30 cellular contexts compared by ENCODE assay signal in the genomic region with DNA sequence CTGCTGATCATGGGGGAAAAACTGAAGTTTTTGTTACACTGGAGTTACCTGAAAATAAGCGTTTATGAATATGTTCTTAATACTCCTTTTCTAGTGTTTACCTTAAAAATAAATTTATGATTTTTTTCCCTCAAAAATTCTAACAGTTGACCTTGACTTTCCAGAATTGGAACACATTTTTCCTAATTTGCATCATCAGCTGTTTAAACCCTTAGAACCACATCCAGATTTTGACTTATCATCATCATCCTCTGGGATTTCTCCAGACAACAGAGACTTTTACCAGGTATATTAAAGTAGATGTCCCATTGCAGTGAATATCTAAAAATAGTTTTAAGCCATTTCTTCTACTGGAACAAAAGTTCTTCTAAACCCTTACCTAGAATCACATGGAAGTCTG.
"Had no signal": no experiment of that assay in that cellular context is flagged by ENCODE, and none has a peak within 500 bp of the region (broad histone marks: within the 10 kb centered on the region; RNA-seq: fewer than 3 reads in every experiment).

No MANE protein-coding gene starts in this region.

- H3K9me3 Mint-ChIP-seq: effector memory CD8-positive, alpha-beta T cell; natural killer cell treated with Interleukin-12 subunit alpha and Interleukin-12 subunit beta and Interleukin-15 and Interleukin-18, amount 100 ng/mL, for 72 hours; neural crest cell; stimulated activated naive CD8-positive, alpha-beta T cell treated with anti-CD3 and anti-CD28 coated beads, Interleukin-15, amount 100 ng/mL, for 72 hours had no signal

- H3K4me3 ChIP-seq: esophagus squamous epithelium, heart right ventricle, left lung, smooth muscle cell, suprapubic skin, transverse colon, upper lobe of right lung, uterus had no signal

- H3K27me3 ChIP-seq: esophagus squamous epithelium, heart right ventricle, left lung, suprapubic skin, transverse colon, upper lobe of right lung, uterus had no signal

- H3K27ac ChIP-seq: esophagus squamous epithelium, heart right ventricle, left lung, parathyroid adenoma, suprapubic skin, transverse colon, upper lobe of right lung, uterus had no signal

- H2AFZ ChIP-seq: parathyroid adenoma had no signal

- H3K36me3 ChIP-seq: uterus had no signal

- ATAC-seq: effector memory CD8-positive, alpha-beta T cell; heart right ventricle; left cardiac atrium; left lung; natural killer cell treated with Interleukin-12 subunit alpha and Interleukin-12 subunit beta and Interleukin-15 and Interleukin-18, amount 100 ng/mL, for 72 hours; sciatic nerve; stimulated activated naive CD8-positive, alpha-beta T cell treated with anti-CD3 and anti-CD28 coated beads, Interleukin-15, amount 100 ng/mL, for 72 hours; upper lobe of right lung had no signal

- H3K4me1 Mint-ChIP-seq: neural crest cell; stimulated activated naive CD8-positive, alpha-beta T cell treated with anti-CD3 and anti-CD28 coated beads, Interleukin-15, amount 100 ng/mL, for 72 hours had no signal

- H3K4me3 Mint-ChIP-seq: effector memory CD8-positive, alpha-beta T cell; natural killer cell treated with Interleukin-12 subunit alpha and Interleukin-12 subunit beta and Interleukin-15 and Interleukin-18, amount 100 ng/mL, for 72 hours; neural crest cell; stimulated activated naive CD8-positive, alpha-beta T cell treated with anti-CD3 and anti-CD28 coated beads, Interleukin-15, amount 100 ng/mL, for 72 hours had no signal

- H3K4me2 ChIP-seq: smooth muscle cell had no signal

- FAIRE-seq: endometrium, islet of Langerhans had no signal

- H3K27me3 Mint-ChIP-seq: effector memory CD8-positive, alpha-beta T cell; natural killer cell treated with Interleukin-12 subunit alpha and Interleukin-12 subunit beta and Interleukin-15 and Interleukin-18, amount 100 ng/mL, for 72 hours; progenitor cell of endocrine pancreas; stimulated activated naive CD8-positive, alpha-beta T cell treated with anti-CD3 and anti-CD28 coated beads, Interleukin-15, amount 100 ng/mL, for 72 hours had no signal

- H3K27ac Mint-ChIP-seq: natural killer cell treated with Interleukin-12 subunit alpha and Interleukin-12 subunit beta and Interleukin-15 and Interleukin-18, amount 100 ng/mL, for 72 hours; progenitor cell of endocrine pancreas; stimulated activated naive CD8-positive, alpha-beta T cell treated with anti-CD3 and anti-CD28 coated beads, Interleukin-15, amount 100 ng/mL, for 72 hours had no signal

- H3K9ac ChIP-seq: parathyroid adenoma had no signal

- H3K9me3 ChIP-seq: esophagus squamous epithelium, heart right ventricle, left lung, suprapubic skin, transverse colon, upper lobe of right lung, uterus had no signal

- DNase-seq: cortex of kidney; effector memory CD8-positive, alpha-beta T cell; erythroblast; esophagus squamous epithelium; foreskin melanocyte; glutamatergic neuron; heart right ventricle; hippocampal formation; left cardiac atrium; left lung; mesendoderm; midbrain; stimulated activated CD4-positive, alpha-beta T cell treated with anti-CD3 and anti-CD28 coated beads, Interleukin-12 subunit alpha, Interleukin-12 subunit beta, amount 100 ng/mL, for 4 hours; stimulated activated CD4-positive, alpha-beta T cell treated with anti-CD3 and anti-CD28 coated beads, Interleukin-1b, Interleukin-23, amount 100 ng/mL, for 48 hours; stimulated activated CD4-positive, alpha-beta T cell treated with anti-CD3 and anti-CD28 coated beads, Interleukin-4, amount 100 ng/mL, for 1 hour; stimulated activated CD8-positive, alpha-beta memory T cell treated with anti-CD3 and anti-CD28 coated beads, Interleukin-4, amount 100 ng/mL, for 48 hours; stimulated activated naive CD4-positive, alpha-beta T cell; stimulated activated naive CD8-positive, alpha-beta T cell treated with anti-CD3 and anti-CD28 coated beads, Interleukin-15, amount 100 ng/mL, for 72 hours; transverse colon; upper lobe of right lung; uterus had no signal

- H3K79me2 ChIP-seq: parathyroid adenoma had no signal

- H3K4me1 ChIP-seq: esophagus squamous epithelium, left lung, parathyroid adenoma, suprapubic skin, transverse colon, upper lobe of right lung, uterus had no signal
